17 cellular contexts compared by ENCODE assay signal in genomic region chr15:56996746-56997470, GRCh38.
"Had no signal": no experiment of that assay in that cellular context is flagged by ENCODE, and none has a peak within 500 bp of the region (broad histone marks: within the 10 kb centered on the region; RNA-seq: fewer than 3 reads in every experiment).

No MANE protein-coding gene starts in this region.

- H3K9me3 Mint-ChIP-seq: activated naive CD4-positive, alpha-beta T cell treated with anti-CD3 and anti-CD28 coated beads, Interleukin-2, amount 50 U/mL, for 24 hours; natural killer cell had no signal

- H3K4me1 Mint-ChIP-seq: brain had no signal

- H3K27me3 Mint-ChIP-seq: activated naive CD4-positive, alpha-beta T cell treated with anti-CD3 and anti-CD28 coated beads, Interleukin-2, amount 50 U/mL, for 24 hours; brain had no signal

- H3K27ac Mint-ChIP-seq: activated naive CD4-positive, alpha-beta T cell treated with anti-CD3 and anti-CD28 coated beads, Interleukin-2, amount 50 U/mL, for 24 hours; brain; natural killer cell had no signal

- H3K4me3 ChIP-seq: coronary artery, lower lobe of right lung, tibial nerve had no signal

- H3K27ac ChIP-seq: coronary artery, lower lobe of right lung, parathyroid adenoma, tibial nerve, WERI-Rb-1 had no signal

- H3K4me3 Mint-ChIP-seq: activated naive CD4-positive, alpha-beta T cell treated with anti-CD3 and anti-CD28 coated beads, Interleukin-2, amount 50 U/mL, for 24 hours; brain; natural killer cell had no signal

- H3K4me1 ChIP-seq: lower lobe of right lung, parathyroid adenoma had no signal

- H2AFZ ChIP-seq: parathyroid adenoma had no signal

- H3K9ac ChIP-seq: parathyroid adenoma had no signal

- FAIRE-seq: frontal cortex, urothelium cell line had no signal

- H3K27me3 ChIP-seq: tibial nerve had no signal

- H3K36me3 ChIP-seq: lower lobe of right lung had no signal

- H3K9me3 ChIP-seq: lower lobe of right lung, tibial nerve had no signal

- ATAC-seq: lower lobe of right lung; natural killer cell; stimulated activated naive CD8-positive, alpha-beta T cell treated with anti-CD3 and anti-CD28 coated beads, Interleukin-15, Interleukin-2, amounts not matched to agents 100 U/mL and 50 U/mL, for 24 hours had no signal

- DNase-seq: activated CD4-positive, alpha-beta T cell treated with anti-CD3 and anti-CD28 coated beads, Interleukin-2, amount 50 U/mL, for 4 hours; activated gamma-delta T cell; hypothalamus; lower lobe of right lung; natural killer cell; stimulated activated CD4-positive, alpha-beta T cell treated with anti-CD3 and anti-CD28 coated beads, Interleukin-12 subunit alpha, Interleukin-12 subunit beta, amount 100 ng/mL, for 4 hours; stimulated activated CD4-positive, alpha-beta T cell treated with anti-CD3 and anti-CD28 coated beads, Interleukin-1b, Interleukin-23, amount 100 ng/mL, for 48 hours; stimulated activated naive CD8-positive, alpha-beta T cell treated with anti-CD3 and anti-CD28 coated beads, Interleukin-15, Interleukin-2, amounts not matched to agents 100 U/mL and 50 U/mL, for 24 hours; T-helper 2 cell; WERI-Rb-1 had no signal
